Comparison of ENCODE assay signal across 16 cellular contexts in genomic region chr12:116635487-116635886, GRCh38.
DNase-seq lines count a peak whose midpoint lies in the region; ATAC-seq, FAIRE-seq and TF ChIP-seq lines count a peak whose summit lies in the region.
"Had no signal": no experiment of that assay in that cellular context is flagged by ENCODE, and none has a peak within 500 bp of the region (broad histone marks: within the 10 kb centered on the region; RNA-seq: fewer than 3 reads in every experiment).

No MANE protein-coding gene starts in this region.

- H3K36me3 Mint-ChIP-seq in activated CD8-positive, alpha-beta memory T cell treated with anti-CD3 and anti-CD28 coated beads, Interleukin-2, amount 10 ng/mL, durations not matched to agents 7 days and 5 days: no peaks in the 10 kb centered on the region

- no peak overlapping the region for H3K4me3 Mint-ChIP-seq in activated CD8-positive, alpha-beta memory T cell treated with anti-CD3 and anti-CD28 coated beads, Interleukin-2, amount 10 ng/mL, durations not matched to agents 7 days and 5 days

- no peaks in the 10 kb centered on the region for H3K9me3 Mint-ChIP-seq in activated CD8-positive, alpha-beta memory T cell treated with anti-CD3 and anti-CD28 coated beads, Interleukin-2, amount 10 ng/mL, durations not matched to agents 7 days and 5 days (ENCODE audit: low read depth)

- FAIRE-seq in GM12891 (lab: Jason Lieb, UNC) (no peak), pancreas (lab: Jason Lieb, UNC) (no peak)
- FAIRE-seq: GM19239 had no signal

- H3K27ac Mint-ChIP-seq in activated CD8-positive, alpha-beta memory T cell treated with anti-CD3 and anti-CD28 coated beads, Interleukin-2, amount 10 ng/mL, durations not matched to agents 7 days and 5 days: no peak overlapping the region

- intact Hi-C loops in testis (cut with DNase I; ENCODE audit: low total_unique reads) (no loop called here), pancreas (cut with DNase I) (no loop called here)

- DNase-seq in GM12891 (ENCODE audit: insufficient read length, low spot score) (no peak), NOMO-1 treated with DMSO at 0.1 percent for 48 hours (lab: John Stamatoyannopoulos, UW; ENCODE audit: unreplicated experiment) (peak; percentile 99), germinal center (ENCODE audit: low spot score) (peak; percentile 55), testis (peak; percentile 25), pancreas (no peak)
- no peak for DNase-seq in activated CD8-positive, alpha-beta memory T cell treated with anti-CD3 and anti-CD28 coated beads, Interleukin-2, amount 10 ng/mL, durations not matched to agents 7 days and 5 days
- no peak for DNase-seq in stimulated activated CD4-positive, alpha-beta T cell treated with anti-CD3 and anti-CD28 coated beads, Interleukin-2, amount 100 ng/mL, for 24 hours
- DNase-seq: activated CD4-positive, CD25-positive, alpha-beta regulatory T cell; activated CD8-positive, alpha-beta memory T cell treated with anti-CD3 and anti-CD28 coated beads, Interleukin-2, amount 50 U/mL, for 4 hours; activated naive CD4-positive, alpha-beta T cell treated with anti-CD3 and anti-CD28 coated beads, Interleukin-2, amount 50 U/mL, for 16 hours; brain microvascular endothelial cell; NCI-H1105; NCI-H2227 treated with DMSO at 0.1 percent for 48 hours; nucleus accumbens; SK-N-SH had no signal

- ATAC-seq in activated CD8-positive, alpha-beta memory T cell treated with anti-CD3 and anti-CD28 coated beads, Interleukin-2, amount 10 ng/mL, durations not matched to agents 7 days and 5 days: no peak
- ATAC-seq in pancreas: no peak

- H3K9me3 ChIP-seq in testis: no peaks in the 10 kb centered on the region
- H3K9me3 ChIP-seq in pancreas: no peaks in the 10 kb centered on the region
- H3K9me3 ChIP-seq: SK-N-SH had no signal

- no peaks in the 10 kb centered on the region for H3K27me3 ChIP-seq in testis
- no peaks in the 10 kb centered on the region for H3K27me3 ChIP-seq in pancreas
- H3K27me3 ChIP-seq: brain microvascular endothelial cell had no signal

- WGBS in testis, 2 donors: 48 to 63% methylated on average over 9 of the region's 9 CpGs
- WGBS in pancreas, 2 donors: 85 to 90% methylated on average over 9 of the region's 9 CpGs

- H3K4me1 Mint-ChIP-seq in activated CD8-positive, alpha-beta memory T cell treated with anti-CD3 and anti-CD28 coated beads, Interleukin-2, amount 10 ng/mL, durations not matched to agents 7 days and 5 days: no peaks in the 10 kb centered on the region

- TF ChIP-seq CTCF in testis (IDR thresholded peaks at IDR 0.05) (no peak), pancreas (IDR thresholded peaks at IDR 0.05) (no peak)

- CTCF ChIA-PET in activated CD8-positive, alpha-beta memory T cell treated with anti-CD3 and anti-CD28 coated beads, Interleukin-2, amount 10 ng/mL, durations not matched to agents 7 days and 5 days (lab: Charles Lee): no interaction called here

- no peaks in the 10 kb centered on the region for H3K36me3 ChIP-seq in testis (ENCODE audit: low read depth, missing control alignments)
- H3K36me3 ChIP-seq in pancreas: no peaks in the 10 kb centered on the region
- H3K36me3 ChIP-seq: brain microvascular endothelial cell had no signal

- no peak overlapping the region for H3K4me3 ChIP-seq in testis
- H3K4me3 ChIP-seq in pancreas: no peak overlapping the region

- no peak overlapping the region for H3K27ac ChIP-seq in testis
- H3K27ac ChIP-seq in pancreas: peak overlapping the region in 1 of 4 donors; percentile 57
- H3K27ac ChIP-seq: brain microvascular endothelial cell had no signal

- TF ChIP-seq POLR2A in GM12891 (IDR thresholded peaks at IDR 0.05; ENCODE audit: low read depth, low read length) (no peak), testis (IDR thresholded peaks at IDR 0.05) (no peak)

- H3K27me3 Mint-ChIP-seq in activated CD8-positive, alpha-beta memory T cell treated with anti-CD3 and anti-CD28 coated beads, Interleukin-2, amount 10 ng/mL, durations not matched to agents 7 days and 5 days: peaks cover 33% of the 10 kb centered on the region

- H3K4me1 ChIP-seq in testis (peaks cover 2% of the 10 kb centered on the region), pancreas (peaks cover 25 to 38% (median 37%) of the 10 kb centered on the region in 3 donors)

TF ChIP-seq in GM12891, 5 proteins besides CTCF, POLR2A, EP300 and RAD21:
- TF ChIP-seq POU2F2 (IDR thresholded peaks at IDR 0.05; ENCODE audit: low read depth, low read length) (0 out of 2 replicates have a peak, but pooled peaks have one; percentile 47), PAX5 (IDR thresholded peaks at IDR 0.05; ENCODE audit: insufficient read depth, low read length, severe bottlenecking) (no peak)

Comparison
In these comparisons a context has a peak if more than half of its experiments do, and no peak if none do; other contexts are left out.
1. DNase-seq: peak in NOMO-1 treated with DMSO at 0.1 percent for 48 hours (single experiment), germinal center (single experiment) and testis (single experiment); none in GM12891 (single experiment), activated CD8-positive, alpha-beta memory T cell treated with anti-CD3 and anti-CD28 coated beads, Interleukin-2, amount 10 ng/mL, durations not matched to agents 7 days and 5 days (single experiment), stimulated activated CD4-positive, alpha-beta T cell treated with anti-CD3 and anti-CD28 coated beads, Interleukin-2, amount 100 ng/mL, for 24 hours (0 of 2) and pancreas (0 of 6).